8 cellular contexts compared by ENCODE assay signal in the genomic region with DNA sequence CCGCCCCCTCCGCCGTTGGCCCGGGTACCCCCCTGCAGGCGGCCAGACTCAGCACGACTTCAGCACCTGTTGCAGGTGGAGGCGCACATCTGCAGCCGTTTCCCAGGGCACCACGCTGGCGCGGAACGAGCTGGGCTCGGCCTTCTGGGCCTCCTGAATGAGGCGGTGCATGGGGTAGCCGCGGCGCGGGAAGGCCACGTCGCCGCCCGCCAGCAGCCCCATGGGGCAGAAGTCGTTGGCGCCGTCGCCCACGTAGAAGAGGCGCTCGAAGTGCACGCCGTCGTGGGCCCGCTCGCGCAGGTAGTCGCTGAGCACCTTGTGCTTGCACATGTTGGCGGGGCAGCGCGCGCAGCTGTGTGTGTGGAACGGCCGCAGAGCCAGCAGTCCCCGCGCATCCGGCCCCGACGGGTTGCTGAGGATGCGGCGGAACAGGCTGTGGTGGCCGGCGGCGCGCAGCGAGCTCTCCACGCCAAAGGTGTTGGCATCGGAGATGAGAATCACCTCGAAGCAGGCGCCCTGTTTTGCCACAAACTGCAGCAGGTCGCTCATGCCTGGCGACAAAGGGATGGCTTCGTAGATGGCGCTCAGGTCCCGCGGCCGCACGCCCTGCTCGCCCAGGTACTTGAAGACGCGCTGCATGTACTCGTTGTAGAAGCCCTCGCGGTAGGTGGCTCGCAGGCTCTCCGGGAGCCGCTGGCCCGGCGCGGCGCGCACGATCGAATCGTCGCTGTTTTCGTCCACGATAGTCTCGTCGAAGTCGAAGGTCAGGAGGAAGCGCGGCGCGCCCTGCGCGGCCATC. TPM values are rescaled to one million over a fixed set of nuclear protein-coding genes. Genes with fewer than 3 reads are reported as not detected.
DNase-seq lines count a peak whose midpoint lies in the region; ATAC-seq and TF ChIP-seq lines count a peak whose summit lies in the region.

No MANE protein-coding gene starts in this region.

- peaks cover 0 to 16% (median 7%) of the 10 kb centered on the region in 3 experiments for H3K36me3 ChIP-seq in naive thymus-derived CD4-positive, alpha-beta T cell (ENCODE audit: control insufficient read depth in 2 of 3, insufficient read depth in 3 of 3, low read length in 3 of 3)

- no peaks in the 10 kb centered on the region for H3K9me3 Mint-ChIP-seq in central memory CD8-positive, alpha-beta T cell
- H3K9me3 Mint-ChIP-seq in naive thymus-derived CD4-positive, alpha-beta T cell: peaks cover 0 to 1% (median 0%) of the 10 kb centered on the region in 11 donors

- CTCF ChIA-PET in naive thymus-derived CD4-positive, alpha-beta T cell (lab: Charles Lee): interaction anchor here (0.8 to 7.0 kb wide), 6 partner anchors 13 to 72 kb away, joined by 3 to 143 read pairs (median 4); a partner anchor contains a TSS

- intact Hi-C loops in naive thymus-derived CD4-positive, alpha-beta T cell (cut with micrococcal nuclease): loop anchor here in 1 of 2 donors (10.0 kb wide), 1 partner anchor 280 kb away; a partner anchor contains a TSS

- H3K9me3 ChIP-seq in naive thymus-derived CD4-positive, alpha-beta T cell (ENCODE audit: control insufficient read depth in 2 of 3, low read length in 3 of 3): no peaks in the 10 kb centered on the region

- POLR2A ChIA-PET in naive thymus-derived CD4-positive, alpha-beta T cell (lab: Charles Lee): interaction anchor here (0.6 to 8.9 kb wide), 5 partner anchors 8 to 617 kb away, joined by 3 to 80 read pairs (median 5); a partner anchor contains a TSS

- in situ Hi-C loops in GM13976 (cut with MboI; ENCODE audit: low sequenced_read_pairs, unreplicated experiment): no loop called here
- in situ Hi-C loops in KBM-7 (cut with MboI; ENCODE audit: low pct_unique_long_range_greater_than_20kb, low sequenced_read_pairs): no loop called here

- no peak overlapping the region for H3K27ac ChIP-seq in naive thymus-derived CD4-positive, alpha-beta T cell (ENCODE audit: low read depth, low read length)

- peaks cover 39% of the 10 kb centered on the region for H3K36me3 Mint-ChIP-seq in central memory CD8-positive, alpha-beta T cell (ENCODE audit: insufficient read depth)
- peaks cover 0 to 33% (median 4%) of the 10 kb centered on the region in 5 donors for H3K36me3 Mint-ChIP-seq in naive thymus-derived CD4-positive, alpha-beta T cell

- H3K4me1 ChIP-seq in naive thymus-derived CD4-positive, alpha-beta T cell (ENCODE audit: control insufficient read depth in 2 of 2, insufficient read depth in 2 of 2, low read length in 2 of 2): peaks cover 24 to 41% of the 10 kb centered on the region in 2 donors

- TF ChIP-seq CTCF in GM12872 (IDR thresholded peaks at IDR 0.05; ENCODE audit: insufficient read depth, low read depth, low read length) (0 out of 3 replicates have a peak, but pooled peaks have one; percentile 1), GM13976 (IDR thresholded peaks at IDR 0.05; ENCODE audit: borderline replicate concordance, control extremely low read depth, extremely low read depth, insufficient read depth, missing control alignments) (no peak)

- peak overlapping the region; percentile 79 for H3K27ac Mint-ChIP-seq in central memory CD8-positive, alpha-beta T cell (ENCODE audit: low read depth)
- peak overlapping the region in 3 of 9 donors; percentile 12 to 43 (median 28) for H3K27ac Mint-ChIP-seq in naive thymus-derived CD4-positive, alpha-beta T cell

- peak; percentile 47 to 56 for DNase-seq in central memory CD8-positive, alpha-beta T cell (ENCODE audit: low spot score in 2 of 2)
- DNase-seq in naive thymus-derived CD4-positive, alpha-beta T cell: peak; percentile 33 to 60 (median 53)
- DNase-seq in GM13976 (ENCODE audit: low spot score) (no peak), NCI-H1694 (lab: John Stamatoyannopoulos, UW) (no peak), KBM-7 (no peak)

- no peaks in the 10 kb centered on the region for H3K27me3 Mint-ChIP-seq in central memory CD8-positive, alpha-beta T cell
- peaks cover 0 to 24% (median 0%) of the 10 kb centered on the region in 5 donors for H3K27me3 Mint-ChIP-seq in naive thymus-derived CD4-positive, alpha-beta T cell

- ATAC-seq in SK-N-SH treated with all-trans-retinoic acid at 6 μM for 48 hours (peak; percentile 19), GM18858 (IDR thresholded peaks at IDR 0.05; ENCODE audit: unreplicated experiment) (no peak)
- ATAC-seq in central memory CD8-positive, alpha-beta T cell (replicated peaks; ENCODE audit: extremely low read depth, poor library complexity, severe bottlenecking): peak; percentile 54
- peak; percentile 61 for ATAC-seq in naive thymus-derived CD4-positive, alpha-beta T cell

- H3K27me3 ChIP-seq in naive thymus-derived CD4-positive, alpha-beta T cell (ENCODE audit: control insufficient read depth in 2 of 2, insufficient read depth in 2 of 2, low read length in 2 of 2): no peaks in the 10 kb centered on the region

- peaks cover 56% of the 10 kb centered on the region for H3K4me1 Mint-ChIP-seq in central memory CD8-positive, alpha-beta T cell
- H3K4me1 Mint-ChIP-seq in naive thymus-derived CD4-positive, alpha-beta T cell: peaks cover 7 to 46% (median 26%) of the 10 kb centered on the region in 7 donors

- peak overlapping the region; percentile 56 for H3K4me3 ChIP-seq in naive thymus-derived CD4-positive, alpha-beta T cell (ENCODE audit: low read length)

- H3K4me3 Mint-ChIP-seq in central memory CD8-positive, alpha-beta T cell: peak overlapping the region; percentile 77
- peak overlapping the region; percentile 78 to 90 (median 84) for H3K4me3 Mint-ChIP-seq in naive thymus-derived CD4-positive, alpha-beta T cell

TF ChIP-seq in SK-N-SH treated with all-trans-retinoic acid at 6 μM for 48 hours, 23 proteins besides CTCF, POLR2A, EP300 and RAD21:
- TF ChIP-seq PPARA (CRISPR knock-in tag; IDR thresholded peaks at IDR 0.05; ENCODE audit: borderline replicate concordance) (no peak), ZNF8 (CRISPR knock-in tag; IDR thresholded peaks at IDR 0.05) (no peak), ZNF565 (CRISPR knock-in tag; conservative IDR thresholded peaks at IDR 0.05; ENCODE audit: low read depth) (no peak), ZFP3 (CRISPR knock-in tag; IDR thresholded peaks at IDR 0.05) (no peak)
- TF ChIP-seq, protein P1, sequence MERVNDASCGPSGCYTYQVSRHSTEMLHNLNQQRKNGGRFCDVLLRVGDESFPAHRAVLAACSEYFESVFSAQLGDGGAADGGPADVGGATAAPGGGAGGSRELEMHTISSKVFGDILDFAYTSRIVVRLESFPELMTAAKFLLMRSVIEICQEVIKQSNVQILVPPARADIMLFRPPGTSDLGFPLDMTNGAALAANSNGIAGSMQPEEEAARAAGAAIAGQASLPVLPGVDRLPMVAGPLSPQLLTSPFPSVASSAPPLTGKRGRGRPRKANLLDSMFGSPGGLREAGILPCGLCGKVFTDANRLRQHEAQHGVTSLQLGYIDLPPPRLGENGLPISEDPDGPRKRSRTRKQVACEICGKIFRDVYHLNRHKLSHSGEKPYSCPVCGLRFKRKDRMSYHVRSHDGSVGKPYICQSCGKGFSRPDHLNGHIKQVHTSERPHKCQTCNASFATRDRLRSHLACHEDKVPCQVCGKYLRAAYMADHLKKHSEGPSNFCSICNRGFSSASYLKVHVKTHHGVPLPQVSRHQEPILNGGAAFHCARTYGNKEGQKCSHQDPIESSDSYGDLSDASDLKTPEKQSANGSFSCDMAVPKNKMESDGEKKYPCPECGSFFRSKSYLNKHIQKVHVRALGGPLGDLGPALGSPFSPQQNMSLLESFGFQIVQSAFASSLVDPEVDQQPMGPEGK (CRISPR knock-in tag; IDR thresholded peaks at IDR 0.05; ENCODE audit: borderline replicate concordance): no peak

RNA-seq across cellular contexts. Expression of a gene that starts 6.2 kb away (rescaled TPM):
- under 1 TPM in 1 of 5 experiments, not detected in 4; 0.17 TPM for total RNA-seq in naive thymus-derived CD4-positive, alpha-beta T cell
- under 1 TPM; 0.46 to 0.99 TPM for polyA plus RNA-seq in naive thymus-derived CD4-positive, alpha-beta T cell

RNA-seq across cellular contexts. Expression of a gene that starts 13.9 kb away (rescaled TPM):
- 10 to 100 TPM in 3 of 5 experiments, 1 to 10 TPM in 2; 8.2 to 57.8 (median 11.0) TPM for total RNA-seq in naive thymus-derived CD4-positive, alpha-beta T cell
- 10 to 100 TPM; 15.0 to 21.8 TPM for polyA plus RNA-seq in naive thymus-derived CD4-positive, alpha-beta T cell

RNA-seq across cellular contexts. Expression of a gene that starts 14.0 kb away (rescaled TPM):
- total RNA-seq in naive thymus-derived CD4-positive, alpha-beta T cell: 10 to 100 TPM in 2 of 5 experiments, 1 to 10 TPM in 3; 2.8 to 16.9 (median 5.1) TPM
- polyA plus RNA-seq in naive thymus-derived CD4-positive, alpha-beta T cell: 10 to 100 TPM in 1 of 2 donors, 1 to 10 TPM in 1; 8.3 to 11.7 TPM

Comparison
In these comparisons a context has a peak if more than half of its experiments do, and no peak if none do; other contexts are left out.
1. DNase-seq: peak in central memory CD8-positive, alpha-beta T cell (2 of 2) and naive thymus-derived CD4-positive, alpha-beta T cell (9 of 9); none in GM13976 (single experiment), NCI-H1694 (single experiment) and KBM-7 (single experiment).